In genomic region chr11:45879803-45880685, GRCh38 we compare ENCODE assay signal across 12 cellular contexts. TPM values are rescaled to one million over a fixed set of nuclear protein-coding genes. Genes with fewer than 3 reads are reported as not detected.
DNase-seq lines count a peak whose midpoint lies in the region; ATAC-seq and TF ChIP-seq lines count a peak whose summit lies in the region.
"Had no signal": no experiment of that assay in that cellular context is flagged by ENCODE, and none has a peak within 500 bp of the region (broad histone marks: within the 10 kb centered on the region; RNA-seq: fewer than 3 reads in every experiment).

No MANE protein-coding gene starts in this region.

- no peaks in the 10 kb centered on the region for H3K27me3 ChIP-seq in adrenal gland
- H3K27me3 ChIP-seq in Peyer's patch = no peaks in the 10 kb centered on the region
- H3K27me3 ChIP-seq: thyroid gland had no signal

- H3K27ac Mint-ChIP-seq in osteocyte (ENCODE audit: unreplicated experiment) = no peak overlapping the region

- H3K4me1 Mint-ChIP-seq in osteocyte (ENCODE audit: unreplicated experiment) = peaks cover under 1% of the 10 kb centered on the region

- peaks cover 21% of the 10 kb centered on the region for H3K36me3 Mint-ChIP-seq in osteocyte (ENCODE audit: unreplicated experiment)

- WGBS in adrenal gland, 4 donors = 30 to 46% (median 38%) methylated on average over 7 of the region's 7 CpGs

- ATAC-seq in omental fat pad (ENCODE audit: low FRiP score) (peak; percentile 72), GM18909 (IDR thresholded peaks at IDR 0.05; ENCODE audit: poor library complexity, unreplicated experiment) (no peak)
- ATAC-seq: Panc1 had no signal

- H3K4me1 ChIP-seq in adrenal gland (replicated peaks in 1 of 2) = peaks cover 11 to 27% of the 10 kb centered on the region in 2 donors
- peaks cover 0 to 12% (median 2%) of the 10 kb centered on the region in 4 donors for H3K4me1 ChIP-seq in Peyer's patch
- H3K4me1 ChIP-seq: thyroid gland had no signal

- H3K9me3 ChIP-seq in adrenal gland (replicated peaks in 1 of 3) = no peaks in the 10 kb centered on the region
- H3K9me3 ChIP-seq in Peyer's patch = no peaks in the 10 kb centered on the region
- H3K9me3 ChIP-seq: thyroid gland had no signal

- intact Hi-C loops in adrenal gland (cut with DNase I) = no loop called here

- H3K27ac ChIP-seq in adrenal gland (peak overlapping the region in 3 of 5 donors; percentile 46 to 79 (median 66)), Peyer's patch (peak overlapping the region in 1 of 4 donors; percentile 52)
- H3K27ac ChIP-seq: thyroid gland had no signal

- TF ChIP-seq POLR2A in adrenal gland (IDR thresholded peaks at IDR 0.05) (peak in 1 of 2 donors; percentile 27), Peyer's patch (IDR thresholded peaks at IDR 0.05) (no peak)

- H3K4me3 Mint-ChIP-seq in osteocyte (ENCODE audit: unreplicated experiment) = no peak overlapping the region
- H3K4me3 Mint-ChIP-seq: CD4-positive, alpha-beta memory T cell had no signal

- DNase-seq in Daoy (ENCODE audit: low read depth) = peak; percentile 55
- DNase-seq in NCI-H69 (lab: John Stamatoyannopoulos, UW) = peak; percentile 96
- peak; percentile 54 to 81 (median 77) for DNase-seq in adrenal gland
- DNase-seq in omental fat pad (ENCODE audit: low spot score) = no peak
- DNase-seq in stimulated activated CD4-positive, alpha-beta T cell treated with anti-CD3 and anti-CD28 coated beads, Interleukin-2, amount 100 ng/mL, for 48 hours = no peak
- no peak for DNase-seq in Peyer's patch
- no peak for DNase-seq in osteocyte (ENCODE audit: extremely low spot score, unreplicated experiment)
- DNase-seq: CD4-positive, alpha-beta memory T cell; thyroid gland had no signal

- peaks cover 0 to 47% of the 10 kb centered on the region in 2 donors for H3K36me3 ChIP-seq in adrenal gland (replicated peaks in 1 of 2)
- H3K36me3 ChIP-seq in Peyer's patch = peaks cover 0 to 72% (median 0%) of the 10 kb centered on the region in 3 donors

- no peaks in the 10 kb centered on the region for H3K9me3 Mint-ChIP-seq in osteocyte (ENCODE audit: unreplicated experiment)

- no peak for TF ChIP-seq CTCF in adrenal gland (IDR thresholded peaks at IDR 0.05)
- TF ChIP-seq CTCF in omental fat pad (IDR thresholded peaks at IDR 0.05) = no peak
- TF ChIP-seq CTCF in Peyer's patch (IDR thresholded peaks at IDR 0.05) = no peak
- TF ChIP-seq CTCF in osteocyte (IDR thresholded peaks at IDR 0.05) = no peak

- H3K27me3 Mint-ChIP-seq in osteocyte (ENCODE audit: unreplicated experiment) = no peaks in the 10 kb centered on the region
- H3K27me3 Mint-ChIP-seq: CD4-positive, alpha-beta memory T cell had no signal

- H3K4me3 ChIP-seq in adrenal gland (no peak overlapping the region), Peyer's patch (no peak overlapping the region)
- H3K4me3 ChIP-seq: lung, thyroid gland had no signal

RNA-seq across cellular contexts. Expression of gene MAPK8IP1, which starts 5.4 kb away (rescaled TPM):
- total RNA-seq in Daoy (2014; rRNA removed; shearing (Covaris generic)) = 6.6 and 8.5 TPM in 2 replicates
- total RNA-seq in adrenal gland (10 to 100 TPM; 28.2 to 73.7 (median 32.6) TPM), omental fat pad (1 to 10 TPM; 3.2 to 7.4 (median 4.3) TPM), Peyer's patch (10 to 100 TPM in 1 of 4 donors, 1 to 10 TPM in 3; 1.1 to 17.3 (median 3.3) TPM), osteocyte (9.8 and 10.1 TPM in 2 replicates)
- 10 to 100 TPM; 14.5 to 39.5 (median 33.3) TPM for polyA plus RNA-seq in adrenal gland

RNA-seq across cellular contexts. Expression of gene FREY1, which starts 27.0 kb away (rescaled TPM):
- total RNA-seq in Daoy (2014; rRNA removed; shearing (Covaris generic)) = 0.23 and 0.39 TPM in 2 replicates
- under 1 TPM in 4 of 8 donors, not detected in 4; 0.35 to 0.94 (median 0.83) TPM for total RNA-seq in adrenal gland
- under 1 TPM in 2 of 3 donors, not detected in 1; 0.30 to 0.56 TPM for polyA plus RNA-seq in adrenal gland
- total RNA-seq in omental fat pad = 1 to 10 TPM in 1 of 4 donors, not detected in 3; 1.6 TPM
- 1 to 10 TPM in 1 of 4 donors, not detected in 3; 4.9 TPM for total RNA-seq in Peyer's patch
- total RNA-seq in osteocyte = 0.81 and 1.5 TPM in 2 replicates
- polyA plus RNA-seq: CD4-positive, alpha-beta memory T cell had no signal

RNA-seq across cellular contexts. Expression of gene CRY2, which starts 32.8 kb away (rescaled TPM):
- total RNA-seq in Daoy (2014; rRNA removed; shearing (Covaris generic)) = 5.3 and 14.7 TPM in 2 replicates
- 10 to 100 TPM; 27.2 to 57.4 (median 36.2) TPM for total RNA-seq in adrenal gland
- 10 to 100 TPM; 14.7 to 19.1 (median 14.9) TPM for polyA plus RNA-seq in adrenal gland
- total RNA-seq in omental fat pad = 10 to 100 TPM; 53.1 to 63.4 (median 60.2) TPM
- total RNA-seq in Peyer's patch = 10 to 100 TPM; 37.7 to 67.6 (median 66.0) TPM
- 18.2 and 18.6 TPM in 2 replicates for total RNA-seq in osteocyte

RNA-seq across cellular contexts. Expression of gene PEX16, which starts 37.6 kb away (rescaled TPM):
- total RNA-seq in Daoy (2014; rRNA removed; shearing (Covaris generic)) = 26.8 and 35.7 TPM in 2 replicates
- 10 to 100 TPM; 32.6 to 48.5 (median 40.7) TPM for total RNA-seq in adrenal gland
- polyA plus RNA-seq in adrenal gland = 10 to 100 TPM in 2 of 3 donors, 1 to 10 TPM in 1; 7.6 to 67.6 (median 52.8) TPM
- 10 to 100 TPM; 20.1 to 25.0 (median 22.8) TPM for total RNA-seq in omental fat pad
- total RNA-seq in Peyer's patch = 10 to 100 TPM; 46.2 to 66.8 (median 63.0) TPM
- total RNA-seq in osteocyte = 24.5 and 24.8 TPM in 2 replicates

RNA-seq across cellular contexts. Expression of gene LARGE2, which starts 42.4 kb away (rescaled TPM):
- 0.92 and 1.0 TPM in 2 replicates for total RNA-seq in Daoy (2014; rRNA removed; shearing (Covaris generic))
- total RNA-seq in adrenal gland (1 to 10 TPM; 1.0 to 7.1 (median 4.0) TPM), omental fat pad (under 1 TPM in 2 of 4 donors, not detected in 2; 0.24 to 0.37 TPM), Peyer's patch (1 to 10 TPM in 2 of 4 donors, under 1 TPM in 1, not detected in 1; 0.83 to 1.6 (median 1.2) TPM), osteocyte (not detected in 2 replicates)
- 10 to 100 TPM in 1 of 3 donors, 1 to 10 TPM in 2; 1.1 to 13.0 (median 3.9) TPM for polyA plus RNA-seq in adrenal gland

Comparison
In these comparisons a context has a peak if more than half of its experiments do, and no peak if none do; other contexts are left out.
1. DNase-seq: peak in Daoy (single experiment), NCI-H69 (single experiment) and adrenal gland (7 of 7); none in omental fat pad (single experiment), stimulated activated CD4-positive, alpha-beta T cell treated with anti-CD3 and anti-CD28 coated beads, Interleukin-2, amount 100 ng/mL, for 48 hours (0 of 2), Peyer's patch (0 of 3) and osteocyte (single experiment).